11 cellular contexts compared by ENCODE assay signal in the genomic region with DNA sequence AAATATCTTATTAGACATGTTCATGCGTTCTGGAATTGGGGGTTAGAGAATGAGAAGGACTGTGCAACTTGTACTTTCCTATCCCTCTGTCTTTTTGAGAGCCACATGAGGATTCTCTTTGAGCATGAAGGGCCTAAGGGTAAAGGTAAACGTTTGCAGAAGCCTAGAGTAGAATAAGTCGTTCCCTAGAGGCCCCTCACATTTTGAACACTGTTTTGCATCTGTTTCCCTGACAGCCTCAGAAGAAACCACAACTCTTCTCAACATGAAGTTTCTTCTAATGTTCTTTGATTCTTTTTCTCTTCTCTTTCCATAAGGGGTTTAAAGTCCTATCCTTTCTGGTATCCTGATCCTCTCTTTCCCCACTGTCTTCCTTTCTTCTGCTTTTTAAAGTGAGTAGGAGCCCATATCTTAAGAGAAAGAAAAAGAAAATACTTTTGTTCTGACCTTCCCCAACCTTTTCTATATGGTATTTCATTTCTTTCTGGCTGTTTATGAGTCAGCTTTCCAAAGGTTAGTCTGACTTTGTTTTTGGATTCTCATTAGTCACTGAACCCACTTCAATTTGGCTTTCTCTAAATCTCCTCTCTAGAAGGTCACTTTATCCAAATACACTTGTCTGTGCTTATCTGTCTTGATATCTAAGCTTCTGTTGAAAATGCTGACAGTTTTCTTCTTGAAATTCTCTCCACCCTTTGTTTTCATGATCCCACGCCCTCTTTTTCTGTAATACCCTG. TPM values are rescaled to one million over a fixed set of nuclear protein-coding genes. Genes with fewer than 3 reads are reported as not detected.
DNase-seq lines count a peak whose midpoint lies in the region; ATAC-seq and TF ChIP-seq lines count a peak whose summit lies in the region.
"Had no signal": no experiment of that assay in that cellular context is flagged by ENCODE, and none has a peak within 500 bp of the region (broad histone marks: within the 10 kb centered on the region; RNA-seq: fewer than 3 reads in every experiment).

No MANE protein-coding gene starts in this region.

- H3K9me3 Mint-ChIP-seq in activated B cell treated with CpG ODN at 0.5 μM for 24 hours: peaks cover 8% of the 10 kb centered on the region
- H3K9me3 Mint-ChIP-seq in osteocyte (ENCODE audit: unreplicated experiment): peaks cover 12% of the 10 kb centered on the region

- H3K4me1 ChIP-seq in transverse colon: no peaks in the 10 kb centered on the region
- no peaks in the 10 kb centered on the region for H3K4me1 ChIP-seq in psoas muscle

- no peaks in the 10 kb centered on the region for H3K27me3 Mint-ChIP-seq in activated B cell treated with CpG ODN at 0.5 μM for 24 hours
- H3K27me3 Mint-ChIP-seq in osteocyte (ENCODE audit: unreplicated experiment): no peaks in the 10 kb centered on the region

- H3K4me3 Mint-ChIP-seq in activated B cell treated with CpG ODN at 0.5 μM for 24 hours (no peak overlapping the region), osteocyte (ENCODE audit: unreplicated experiment) (no peak overlapping the region)

- H3K4me1 Mint-ChIP-seq in activated B cell treated with CpG ODN at 0.5 μM for 24 hours (peaks cover 9% of the 10 kb centered on the region), osteocyte (ENCODE audit: unreplicated experiment) (peaks cover 27% of the 10 kb centered on the region)

- POLR2A ChIA-PET in activated B cell treated with CpG ODN at 0.5 μM for 24 hours (lab: Charles Lee): interaction anchor here (1.2 kb wide), 1 partner anchor 29 kb away, joined by 3 read pairs; no protein-coding TSS in a partner anchor

- intact Hi-C loops in activated B cell treated with CpG ODN at 0.5 μM for 24 hours (cut with micrococcal nuclease): no loop called here
- intact Hi-C loops in transverse colon (cut with DNase I; ENCODE audit: low total_unique reads): no loop called here
- intact Hi-C loops in psoas muscle (cut with DNase I): no loop called here

- H3K9me3 ChIP-seq in transverse colon (peaks cover 9 to 17% of the 10 kb centered on the region in 2 donors), psoas muscle (peaks cover 21% of the 10 kb centered on the region)

- WGBS in transverse colon (ENCODE audit: low coverage in 1 of 2), 2 donors: 38 to 41% methylated on average over 4 of the region's 4 CpGs
- WGBS in psoas muscle, 3 donors: 52 to 55% (median 53%) methylated on average over 4 of the region's 4 CpGs

- TF ChIP-seq POLR2A in transverse colon (IDR thresholded peaks at IDR 0.05): no peak

- CTCF ChIA-PET in activated B cell treated with CpG ODN at 0.5 μM for 24 hours (lab: Charles Lee): no interaction called here

- H3K27ac Mint-ChIP-seq in activated B cell treated with CpG ODN at 0.5 μM for 24 hours (peak overlapping the region; percentile 48), osteocyte (ENCODE audit: unreplicated experiment) (peak overlapping the region; percentile 65)

- TF ChIP-seq CTCF in activated B cell treated with CpG ODN at 0.5 μM for 24 hours (IDR thresholded peaks at IDR 0.05) (no peak), osteocyte (IDR thresholded peaks at IDR 0.05) (no peak), transverse colon (IDR thresholded peaks at IDR 0.05) (no peak), psoas muscle (IDR thresholded peaks at IDR 0.05) (no peak)

- DNase-seq in activated B cell treated with CpG ODN at 0.5 μM for 24 hours (no peak), osteocyte (ENCODE audit: extremely low spot score, unreplicated experiment) (no peak), transverse colon (no peak), psoas muscle (no peak), NCI-H146 (lab: John Stamatoyannopoulos, UW) (no peak)
- DNase-seq: activated effector memory CD4-positive, alpha-beta T cell treated with Interleukin-2 at 50 U/mL for 16 hours; H7 had no signal

- H3K4me3 ChIP-seq in transverse colon (no peak overlapping the region), psoas muscle (no peak overlapping the region)
- H3K4me3 ChIP-seq: hepatocyte, skin epidermis had no signal

- in situ Hi-C loops in transverse colon (cut with MboI; ENCODE audit: low pct_ligation_motif_present in 1 of 4, low pct_unique_long_range_greater_than_20kb in 1 of 4, low sequenced_read_pairs in 3 of 4): no loop called here

- ATAC-seq in GM18867 (IDR thresholded peaks at IDR 0.05; ENCODE audit: unreplicated experiment): peak; percentile 76
- ATAC-seq in HG03354 (IDR thresholded peaks at IDR 0.05; ENCODE audit: poor library complexity, severe bottlenecking, unreplicated experiment): peak; percentile 74
- peak; percentile 42 for ATAC-seq in activated B cell treated with CpG ODN at 0.5 μM for 24 hours (ENCODE audit: low read depth)
- no peak for ATAC-seq in psoas muscle

- no peak for TF ChIP-seq EP300 in transverse colon (IDR thresholded peaks at IDR 0.05; ENCODE audit: low read depth)

- H3K27me3 ChIP-seq in transverse colon (no peaks in the 10 kb centered on the region), psoas muscle (ENCODE audit: insufficient read depth in 3 of 3, low read length in 2 of 3) (no peaks in the 10 kb centered on the region)
- H3K27me3 ChIP-seq: hepatocyte had no signal

- H3K36me3 Mint-ChIP-seq in activated B cell treated with CpG ODN at 0.5 μM for 24 hours (ENCODE audit: low read depth) (no peaks in the 10 kb centered on the region), osteocyte (ENCODE audit: unreplicated experiment) (peaks cover 5% of the 10 kb centered on the region)

- H3K36me3 ChIP-seq in transverse colon (no peaks in the 10 kb centered on the region), psoas muscle (ENCODE audit: insufficient read depth in 1 of 2, low read depth in 1 of 2) (no peaks in the 10 kb centered on the region)

- H3K27ac ChIP-seq in transverse colon (no peak overlapping the region), psoas muscle (no peak overlapping the region)
- H3K27ac ChIP-seq: hepatocyte, skin epidermis had no signal

RNA-seq across cellular contexts. Expression of a gene that starts 34.8 kb away (rescaled TPM):
- not detected in 2 replicates for total RNA-seq in activated B cell treated with CpG ODN at 0.5 μM for 24 hours
- 1.5 and 1.6 TPM in 2 replicates for total RNA-seq in osteocyte
- 1 to 10 TPM in 1 of 4 donors, under 1 TPM in 1, not detected in 2; 0.96 to 4.3 TPM for total RNA-seq in transverse colon
- total RNA-seq in psoas muscle: 1 to 10 TPM in 1 of 4 donors, under 1 TPM in 2, not detected in 1; 0.40 to 1.1 (median 0.99) TPM
- under 1 TPM; 0.18 to 0.22 (median 0.19) TPM for polyA plus RNA-seq in psoas muscle

Comparison
In these comparisons a context has a peak if more than half of its experiments do, and no peak if none do; other contexts are left out.
1. ATAC-seq: peak in GM18867 (single experiment), HG03354 (single experiment) and activated B cell treated with CpG ODN at 0.5 μM for 24 hours (single experiment); none in psoas muscle (0 of 4).